ENCODE assay signal across 24 cellular contexts in genomic region chr12:124980098-124980892, GRCh38. TPM values are rescaled to one million over a fixed set of nuclear protein-coding genes. Genes with fewer than 3 reads are reported as not detected.
DNase-seq lines count a peak whose midpoint lies in the region; ATAC-seq, FAIRE-seq and TF ChIP-seq lines count a peak whose summit lies in the region.
"Had no signal": no experiment of that assay in that cellular context is flagged by ENCODE, and none has a peak within 500 bp of the region (broad histone marks: within the 10 kb centered on the region; RNA-seq: fewer than 3 reads in every experiment).

No MANE protein-coding gene starts in this region.

- peak overlapping the region; percentile 31 for H3K27ac Mint-ChIP-seq in activated naive CD8-positive, alpha-beta T cell treated with anti-CD3 and anti-CD28 coated beads, Interleukin-2, amount 50 U/mL, for 24 hours
- H3K27ac Mint-ChIP-seq in activated naive CD8-positive, alpha-beta T cell treated with anti-CD3 and anti-CD28 coated beads for 36 hours: no peak overlapping the region
- H3K27ac Mint-ChIP-seq in IgD-negative memory B cell: peak overlapping the region in 2 of 3 donors; percentile 70 to 71
- H3K27ac Mint-ChIP-seq in stimulated activated effector memory CD8-positive, alpha-beta T cell treated with anti-CD3 and anti-CD28 coated beads, Interleukin-12 subunit alpha, Interleukin-12 subunit beta, amount 100 ng/mL, for 72 hours: peak overlapping the region; percentile 76
- H3K27ac Mint-ChIP-seq in activated naive CD4-positive, alpha-beta T cell treated with anti-CD3 and anti-CD28 coated beads for 36 hours: no peak overlapping the region
- H3K27ac Mint-ChIP-seq: CD4-positive, CD25-positive, alpha-beta regulatory T cell had no signal

- no peak for ATAC-seq in activated naive CD8-positive, alpha-beta T cell treated with anti-CD3 and anti-CD28 coated beads, Interleukin-2, amount 50 U/mL, for 24 hours
- no peak; the same call in 2 of the 3 replicates for ATAC-seq in HepG2
- no peak for ATAC-seq in stimulated activated effector memory CD8-positive, alpha-beta T cell treated with anti-CD3 and anti-CD28 coated beads, Interleukin-12 subunit alpha, Interleukin-12 subunit beta, amount 100 ng/mL, for 72 hours

- H3K4me3 ChIP-seq in HepG2 (replicated peaks in 1 of 3; ENCODE audit: insufficient read depth in 1 of 3, low read depth in 2 of 3, low read length in 3 of 3): no peak overlapping the region
- no peak overlapping the region for H3K4me3 ChIP-seq in esophagus squamous epithelium
- H3K4me3 ChIP-seq: BLaER1, PC-9, SK-N-MC had no signal

- H3K27ac ChIP-seq in HepG2 (ENCODE audit: extremely low read length, insufficient read depth, low read length): no peak overlapping the region
- no peak overlapping the region for H3K27ac ChIP-seq in esophagus squamous epithelium
- H3K27ac ChIP-seq: BLaER1, PC-9, SK-N-MC had no signal

- no peak for TF ChIP-seq CTCF in HepG2 (CRISPR knock-in tag; IDR thresholded peaks at IDR 0.05)
- TF ChIP-seq CTCF in esophagus squamous epithelium (IDR thresholded peaks at IDR 0.05): no peak

- no peak overlapping the region for H3K9ac ChIP-seq in HepG2 (ENCODE audit: insufficient read depth, low read depth, low read length)
- H3K9ac ChIP-seq: BLaER1 had no signal

- CTCF ChIA-PET in HepG2 (lab: Yijun Ruan, JAX; ENCODE audit: low intra/inter-chr PET ratio, low total read pairs): no interaction called here
- CTCF ChIA-PET in activated naive CD4-positive, alpha-beta T cell treated with anti-CD3 and anti-CD28 coated beads for 36 hours (lab: Charles Lee): no interaction called here

- in situ Hi-C loops in HepG2 (cut with HindIII; ENCODE audit: extremely low pct_ligation_motif_present, low pct_unique_long_range_greater_than_20kb): no loop called here

- H3K4me3 Mint-ChIP-seq in activated naive CD8-positive, alpha-beta T cell treated with anti-CD3 and anti-CD28 coated beads, Interleukin-2, amount 50 U/mL, for 24 hours: no peak overlapping the region
- no peak overlapping the region for H3K4me3 Mint-ChIP-seq in activated naive CD8-positive, alpha-beta T cell treated with anti-CD3 and anti-CD28 coated beads for 36 hours
- no peak overlapping the region for H3K4me3 Mint-ChIP-seq in IgD-negative memory B cell
- H3K4me3 Mint-ChIP-seq in stimulated activated effector memory CD8-positive, alpha-beta T cell treated with anti-CD3 and anti-CD28 coated beads, Interleukin-12 subunit alpha, Interleukin-12 subunit beta, amount 100 ng/mL, for 72 hours: no peak overlapping the region
- H3K4me3 Mint-ChIP-seq in activated naive CD4-positive, alpha-beta T cell treated with anti-CD3 and anti-CD28 coated beads for 36 hours: no peak overlapping the region
- H3K4me3 Mint-ChIP-seq: CD4-positive, CD25-positive, alpha-beta regulatory T cell had no signal

- no peaks in the 10 kb centered on the region for H4K20me1 ChIP-seq in HepG2 (ENCODE audit: insufficient read depth, low read length)

- 98% methylated on average over 28 of the region's 41 CpGs for WGBS in HepG2 (ENCODE audit: low lambda C conversion rate)
- WGBS in esophagus squamous epithelium, 2 donors: 92 to 94% methylated on average over 23 to 32 of the region's 41 CpGs

- H3K79me2 ChIP-seq in HepG2 (ENCODE audit: insufficient read depth, low read length): no peaks in the 10 kb centered on the region

- TF ChIP-seq EP300 in HepG2 (IDR thresholded peaks at IDR 0.05; ENCODE audit: low read depth in 2 of 2, low read length in 2 of 2) (no peak), HepG2 (CRISPR knock-in tag; IDR thresholded peaks at IDR 0.05; ENCODE audit: borderline replicate concordance) (no peak)

- POLR2A ChIA-PET in HepG2 (lab: Yijun Ruan, JAX): no interaction called here

- peaks cover 42 to 69% of the 10 kb centered on the region in 2 experiments for H3K36me3 ChIP-seq in HepG2 (replicated peaks in 1 of 2; ENCODE audit: control insufficient read depth in 1 of 2, insufficient read depth in 2 of 2, low read length in 2 of 2)
- peaks cover 25 to 100% (median 48%) of the 10 kb centered on the region in 3 donors for H3K36me3 ChIP-seq in esophagus squamous epithelium

- TF ChIP-seq POLR2A in HepG2 (IDR thresholded peaks at IDR 0.05; ENCODE audit: insufficient read depth in 1 of 2, low read depth in 2 of 2, low read length in 2 of 2): no peak
- TF ChIP-seq POLR2A in esophagus squamous epithelium (IDR thresholded peaks at IDR 0.05): no peak

- FAIRE-seq in HepG2 (lab: Jason Lieb, UNC): no peak
- FAIRE-seq: D721Med, GM19239, H54 had no signal

- no peak for TF ChIP-seq RAD21 in HepG2 (CRISPR knock-in tag; IDR thresholded peaks at IDR 0.05)

- H3K36me3 Mint-ChIP-seq in activated naive CD8-positive, alpha-beta T cell treated with anti-CD3 and anti-CD28 coated beads, Interleukin-2, amount 50 U/mL, for 24 hours (ENCODE audit: low read depth): peaks cover 43% of the 10 kb centered on the region
- H3K36me3 Mint-ChIP-seq in activated naive CD8-positive, alpha-beta T cell treated with anti-CD3 and anti-CD28 coated beads for 36 hours: peaks cover 27% of the 10 kb centered on the region
- H3K36me3 Mint-ChIP-seq in IgD-negative memory B cell: peaks cover 5% of the 10 kb centered on the region
- H3K36me3 Mint-ChIP-seq in stimulated activated effector memory CD8-positive, alpha-beta T cell treated with anti-CD3 and anti-CD28 coated beads, Interleukin-12 subunit alpha, Interleukin-12 subunit beta, amount 100 ng/mL, for 72 hours: peaks cover 96% of the 10 kb centered on the region
- H3K36me3 Mint-ChIP-seq in activated naive CD4-positive, alpha-beta T cell treated with anti-CD3 and anti-CD28 coated beads for 36 hours (ENCODE audit: low read depth): peaks cover 27% of the 10 kb centered on the region

- H2AFZ ChIP-seq in HepG2 (ENCODE audit: low read length): no peak overlapping the region
- H2AFZ ChIP-seq: PC-9 had no signal

- intact Hi-C loops in HepG2 (cut with micrococcal nuclease; ENCODE audit: unreplicated experiment): no loop called here
- intact Hi-C loops in activated naive CD4-positive, alpha-beta T cell treated with anti-CD3 and anti-CD28 coated beads for 36 hours (cut with micrococcal nuclease): no loop called here
- intact Hi-C loops in esophagus squamous epithelium (cut with DNase I): no loop called here

- no peaks in the 10 kb centered on the region for H3K9me3 Mint-ChIP-seq in activated naive CD8-positive, alpha-beta T cell treated with anti-CD3 and anti-CD28 coated beads, Interleukin-2, amount 50 U/mL, for 24 hours
- no peaks in the 10 kb centered on the region for H3K9me3 Mint-ChIP-seq in activated naive CD8-positive, alpha-beta T cell treated with anti-CD3 and anti-CD28 coated beads for 36 hours
- no peaks in the 10 kb centered on the region for H3K9me3 Mint-ChIP-seq in IgD-negative memory B cell
- H3K9me3 Mint-ChIP-seq in stimulated activated effector memory CD8-positive, alpha-beta T cell treated with anti-CD3 and anti-CD28 coated beads, Interleukin-12 subunit alpha, Interleukin-12 subunit beta, amount 100 ng/mL, for 72 hours: no peaks in the 10 kb centered on the region
- no peaks in the 10 kb centered on the region for H3K9me3 Mint-ChIP-seq in activated naive CD4-positive, alpha-beta T cell treated with anti-CD3 and anti-CD28 coated beads for 36 hours
- H3K9me3 Mint-ChIP-seq: CD4-positive, CD25-positive, alpha-beta regulatory T cell had no signal

- no peaks in the 10 kb centered on the region for H3K4me1 ChIP-seq in HepG2 (ENCODE audit: insufficient read depth, low read length)
- no peaks in the 10 kb centered on the region for H3K4me1 ChIP-seq in esophagus squamous epithelium
- H3K4me1 ChIP-seq: BLaER1 had no signal

- no peak overlapping the region for H3K4me2 ChIP-seq in HepG2 (ENCODE audit: low read depth, low read length)
- H3K4me2 ChIP-seq: BLaER1, PC-9 had no signal

- peaks cover 4% of the 10 kb centered on the region for H3K4me1 Mint-ChIP-seq in activated naive CD8-positive, alpha-beta T cell treated with anti-CD3 and anti-CD28 coated beads, Interleukin-2, amount 50 U/mL, for 24 hours
- H3K4me1 Mint-ChIP-seq in activated naive CD8-positive, alpha-beta T cell treated with anti-CD3 and anti-CD28 coated beads for 36 hours: no peaks in the 10 kb centered on the region
- peaks cover 0 to 2% (median 2%) of the 10 kb centered on the region in 3 donors for H3K4me1 Mint-ChIP-seq in IgD-negative memory B cell
- H3K4me1 Mint-ChIP-seq in stimulated activated effector memory CD8-positive, alpha-beta T cell treated with anti-CD3 and anti-CD28 coated beads, Interleukin-12 subunit alpha, Interleukin-12 subunit beta, amount 100 ng/mL, for 72 hours: peaks cover 7% of the 10 kb centered on the region
- peaks cover 2% of the 10 kb centered on the region for H3K4me1 Mint-ChIP-seq in activated naive CD4-positive, alpha-beta T cell treated with anti-CD3 and anti-CD28 coated beads for 36 hours (ENCODE audit: low read depth)

- H3K27me3 Mint-ChIP-seq in activated naive CD8-positive, alpha-beta T cell treated with anti-CD3 and anti-CD28 coated beads, Interleukin-2, amount 50 U/mL, for 24 hours: no peaks in the 10 kb centered on the region
- H3K27me3 Mint-ChIP-seq in activated naive CD8-positive, alpha-beta T cell treated with anti-CD3 and anti-CD28 coated beads for 36 hours: no peaks in the 10 kb centered on the region
- H3K27me3 Mint-ChIP-seq in IgD-negative memory B cell: no peaks in the 10 kb centered on the region
- H3K27me3 Mint-ChIP-seq in activated naive CD4-positive, alpha-beta T cell treated with anti-CD3 and anti-CD28 coated beads for 36 hours (ENCODE audit: low read depth): no peaks in the 10 kb centered on the region
- H3K27me3 Mint-ChIP-seq: CD4-positive, CD25-positive, alpha-beta regulatory T cell had no signal

- H3K9me3 ChIP-seq in HepG2 (ENCODE audit: low read length): no peaks in the 10 kb centered on the region
- no peaks in the 10 kb centered on the region for H3K9me3 ChIP-seq in esophagus squamous epithelium
- H3K9me3 ChIP-seq: BLaER1 had no signal

- BruUV-seq in HepG2 (replicated peaks; lab: Mats Ljungman, UMichigan): no TSS peak

- H3K27me3 ChIP-seq in HepG2 (ENCODE audit: control insufficient read depth in 1 of 2, insufficient read depth in 2 of 2, low read length in 2 of 2): no peaks in the 10 kb centered on the region; a peak in 1 of 5 replicates
- H3K27me3 ChIP-seq in esophagus squamous epithelium: no peaks in the 10 kb centered on the region
- H3K27me3 ChIP-seq: BLaER1 had no signal

- DNase-seq in activated naive CD8-positive, alpha-beta T cell treated with anti-CD3 and anti-CD28 coated beads, Interleukin-2, amount 50 U/mL, for 24 hours: no peak
- no peak for DNase-seq in activated naive CD8-positive, alpha-beta T cell treated with anti-CD3 and anti-CD28 coated beads for 36 hours
- DNase-seq in HepG2 (ENCODE audit: low spot score): no peak
- DNase-seq in stimulated activated effector memory CD8-positive, alpha-beta T cell treated with anti-CD3 and anti-CD28 coated beads, Interleukin-12 subunit alpha, Interleukin-12 subunit beta, amount 100 ng/mL, for 72 hours (ENCODE audit: low spot score in 2 of 2): no peak
- DNase-seq in T1000 (lab: John Stamatoyannopoulos, UW): no peak
- DNase-seq in activated naive CD4-positive, alpha-beta T cell treated with anti-CD3 and anti-CD28 coated beads for 36 hours: no peak
- no peak for DNase-seq in esophagus squamous epithelium (lab: John Stamatoyannopoulos, UW)
- DNase-seq: CD4-positive, CD25-positive, alpha-beta regulatory T cell; Karpas-422; NCI-H1092 treated with DMSO at 0.1 percent for 48 hours; NCI-H1436; NCI-H187; NCI-H2107; NCI-H524 treated with DMSO at 0.1 percent for 48 hours; NCI-H774; PC-9; RPMI8226; SHP77 had no signal

RNA-seq across cellular contexts. Expression of gene DHX37, which starts 8.6 kb away (rescaled TPM):
- 10 to 100 TPM; 51.0 to 51.2 TPM for total RNA-seq in activated naive CD8-positive, alpha-beta T cell treated with anti-CD3 and anti-CD28 coated beads for 36 hours
- polyA plus RNA-seq in IgD-negative memory B cell: 5.7 TPM
- 19.4 and 20.9 TPM in 2 replicates for total RNA-seq in HepG2 (2016; rRNA removed; fragmentation: Illumina TruSeq; extraction: Trizol)
- total RNA-seq in HepG2 (2016; cell fraction: cytosol; rRNA removed; fragmentation: Illumina TruSeq; extraction: Trizol; ENCODE audit: low read depth): 3.8 and 4.4 TPM in 2 replicates
- total RNA-seq in HepG2 (2016; cell fraction: insoluble cytoplasmic fraction; rRNA removed; fragmentation: Illumina TruSeq; extraction: Trizol): 14.2 and 21.8 TPM in 2 replicates
- 8.0 TPM in 2 replicates for total RNA-seq in HepG2 (2016; cell fraction: membrane; rRNA removed; fragmentation: Illumina TruSeq; extraction: Trizol)
- total RNA-seq in HepG2 (2016; cell fraction: nucleus; rRNA removed; fragmentation: Illumina TruSeq; extraction: Trizol): 18.7 and 19.6 TPM in 2 replicates
- polyA plus RNA-seq in HepG2 (2011; rRNA removed): 6.0 and 7.6 TPM in 2 replicates
- polyA plus RNA-seq in HepG2 (2011; cell fraction: cytosol; rRNA removed): 3.9 and 5.3 TPM in 2 replicates
- polyA plus RNA-seq in HepG2 (2011; cell fraction: nucleus; rRNA removed): 26.9 and 32.7 TPM in 2 replicates
- 7.8 and 12.7 TPM in 2 replicates for polyA plus RNA-seq in HepG2 (2012)
- 1.3 TPM in 2 replicates for polyA plus RNA-seq in HepG2 (2016; cell fraction: cytosol; fragmentation: Illumina TruSeq; extraction: Trizol; ENCODE audit: low read depth)
- polyA plus RNA-seq in HepG2 (2016; cell fraction: insoluble cytoplasmic fraction; fragmentation: Illumina TruSeq; extraction: Trizol; ENCODE audit: low read depth): 13.2 and 17.5 TPM in 2 replicates
- 2.9 and 3.7 TPM in 2 replicates for polyA plus RNA-seq in HepG2 (2016; cell fraction: membrane; fragmentation: Illumina TruSeq; extraction: Trizol; ENCODE audit: low read depth)
- polyA plus RNA-seq in HepG2 (2016; cell fraction: nucleus; fragmentation: Illumina TruSeq; extraction: Trizol; ENCODE audit: insufficient read depth, low read depth): 36.0 and 38.0 TPM in 2 replicates
- 23.1 and 33.6 TPM in 2 replicates for polyA minus RNA-seq in HepG2 (2011; rRNA and poly(A)+ RNA removed; ENCODE audit: low replicate concordance)
- 9.8 and 11.1 TPM in 2 replicates for polyA minus RNA-seq in HepG2 (2011; cell fraction: cytosol; rRNA and poly(A)+ RNA removed)
- 11.6 and 13.4 TPM in 2 replicates for polyA minus RNA-seq in HepG2 (2011; cell fraction: nucleus; rRNA and poly(A)+ RNA removed)
- 10 to 100 TPM; 21.7 to 23.0 TPM for total RNA-seq in activated naive CD4-positive, alpha-beta T cell treated with anti-CD3 and anti-CD28 coated beads for 36 hours
- 10 to 100 TPM in 3 of 4 donors, 1 to 10 TPM in 1; 9.5 to 16.2 (median 14.0) TPM for total RNA-seq in esophagus squamous epithelium

RNA-seq across cellular contexts. Expression of gene BRI3BP, which starts 13.2 kb away (rescaled TPM):
- total RNA-seq in activated naive CD8-positive, alpha-beta T cell treated with anti-CD3 and anti-CD28 coated beads for 36 hours: 10 to 100 TPM; 32.8 to 33.3 TPM
- polyA plus RNA-seq in IgD-negative memory B cell (5.9 TPM), HepG2 (2011; rRNA removed) (6.4 and 7.5 TPM in 2 replicates)
- total RNA-seq in HepG2 (2016; rRNA removed; fragmentation: Illumina TruSeq; extraction: Trizol) (17.6 and 21.1 TPM in 2 replicates), esophagus squamous epithelium (10 to 100 TPM in 3 of 4 donors, 1 to 10 TPM in 1; 9.7 to 23.4 (median 14.9) TPM)
- 5.0 and 5.2 TPM in 2 replicates for total RNA-seq in HepG2 (2016; cell fraction: cytosol; rRNA removed; fragmentation: Illumina TruSeq; extraction: Trizol; ENCODE audit: low read depth)
- 16.5 and 21.3 TPM in 2 replicates for total RNA-seq in HepG2 (2016; cell fraction: insoluble cytoplasmic fraction; rRNA removed; fragmentation: Illumina TruSeq; extraction: Trizol)
- 14.9 and 15.7 TPM in 2 replicates for total RNA-seq in HepG2 (2016; cell fraction: membrane; rRNA removed; fragmentation: Illumina TruSeq; extraction: Trizol)
- total RNA-seq in HepG2 (2016; cell fraction: nucleus; rRNA removed; fragmentation: Illumina TruSeq; extraction: Trizol): 15.9 and 20.4 TPM in 2 replicates
- polyA plus RNA-seq in HepG2 (2011; cell fraction: cytosol; rRNA removed): 6.3 and 6.6 TPM in 2 replicates
- polyA plus RNA-seq in HepG2 (2011; cell fraction: nucleus; rRNA removed): 2.9 and 3.0 TPM in 2 replicates
- polyA plus RNA-seq in HepG2 (2012): 6.1 and 7.2 TPM in 2 replicates
- 4.9 and 5.3 TPM in 2 replicates for polyA plus RNA-seq in HepG2 (2016; cell fraction: cytosol; fragmentation: Illumina TruSeq; extraction: Trizol; ENCODE audit: low read depth)
- 13.2 and 14.3 TPM in 2 replicates for polyA plus RNA-seq in HepG2 (2016; cell fraction: insoluble cytoplasmic fraction; fragmentation: Illumina TruSeq; extraction: Trizol; ENCODE audit: low read depth)
- 9.2 TPM in 2 replicates for polyA plus RNA-seq in HepG2 (2016; cell fraction: membrane; fragmentation: Illumina TruSeq; extraction: Trizol; ENCODE audit: low read depth)
- polyA plus RNA-seq in HepG2 (2016; cell fraction: nucleus; fragmentation: Illumina TruSeq; extraction: Trizol; ENCODE audit: insufficient read depth, low read depth): 20.9 and 21.2 TPM in 2 replicates
- 14.9 and 34.8 TPM in 2 replicates for polyA minus RNA-seq in HepG2 (2011; rRNA and poly(A)+ RNA removed; ENCODE audit: low replicate concordance)
- 10.7 and 11.1 TPM in 2 replicates for polyA minus RNA-seq in HepG2 (2011; cell fraction: cytosol; rRNA and poly(A)+ RNA removed)
- polyA minus RNA-seq in HepG2 (2011; cell fraction: nucleus; rRNA and poly(A)+ RNA removed): 5.8 and 6.5 TPM in 2 replicates
- 10 to 100 TPM; 19.4 to 19.6 TPM for total RNA-seq in activated naive CD4-positive, alpha-beta T cell treated with anti-CD3 and anti-CD28 coated beads for 36 hours

Comparison
In these comparisons a context has a peak if more than half of its experiments do, and no peak if none do; other contexts are left out.
1. H3K27ac Mint-ChIP-seq: peak in activated naive CD8-positive, alpha-beta T cell treated with anti-CD3 and anti-CD28 coated beads, Interleukin-2, amount 50 U/mL, for 24 hours (single experiment), IgD-negative memory B cell (2 of 3) and stimulated activated effector memory CD8-positive, alpha-beta T cell treated with anti-CD3 and anti-CD28 coated beads, Interleukin-12 subunit alpha, Interleukin-12 subunit beta, amount 100 ng/mL, for 72 hours (single experiment); none in activated naive CD8-positive, alpha-beta T cell treated with anti-CD3 and anti-CD28 coated beads for 36 hours (single experiment) and activated naive CD4-positive, alpha-beta T cell treated with anti-CD3 and anti-CD28 coated beads for 36 hours (single experiment).